ENCODE assay signal across 9 cellular contexts in the genomic region with DNA sequence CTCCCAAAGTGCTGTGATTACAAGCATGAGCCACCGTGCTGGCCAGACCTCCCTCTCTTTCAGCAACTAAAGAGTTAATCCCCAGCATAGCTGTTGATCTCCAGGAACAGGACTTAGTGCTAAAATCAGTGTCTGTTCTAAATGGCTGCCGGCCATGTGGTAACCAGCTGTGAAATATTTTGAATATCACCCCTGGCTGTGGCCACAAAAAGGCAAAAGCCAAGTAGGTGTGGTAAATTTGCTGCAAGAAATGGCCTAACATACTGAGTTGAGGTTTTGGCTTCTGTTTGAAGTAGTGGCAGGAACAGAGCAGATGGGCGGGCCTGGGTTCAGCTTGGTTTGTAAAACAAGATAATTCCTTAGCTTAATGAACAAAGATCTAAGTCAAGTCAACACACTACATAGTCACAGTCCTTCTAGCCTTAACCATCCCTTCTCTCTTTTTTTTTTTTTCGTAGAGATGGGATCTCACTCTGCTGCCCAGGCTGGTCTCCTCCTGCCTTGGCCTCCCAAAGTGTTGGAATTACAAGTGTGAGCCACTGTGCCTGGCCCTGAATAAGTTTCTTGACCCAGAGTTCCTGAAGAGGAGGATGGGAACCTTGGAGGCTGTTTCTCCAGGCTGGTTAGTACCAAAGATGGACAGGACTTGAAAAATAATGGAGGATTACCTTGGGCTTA. TPM values are rescaled to one million over a fixed set of nuclear protein-coding genes. Genes with fewer than 3 reads are reported as not detected.
A peak's percentile ranks its signal among the peaks of the same experiment; 100 is the strongest.
DNase-seq lines count a peak whose midpoint lies in the region; ATAC-seq and TF ChIP-seq lines count a peak whose summit lies in the region.
"Had no signal": no experiment of that assay in that cellular context is flagged by ENCODE, and none has a peak within 500 bp of the region (broad histone marks: within the 10 kb centered on the region; RNA-seq: fewer than 3 reads in every experiment).

No MANE protein-coding gene starts in this region.

- H3K14ac ChIP-seq in IMR-90 (replicated peaks; ENCODE audit: low read depth, low read length): no peak overlapping the region

- no peak overlapping the region for H2AK9ac ChIP-seq in IMR-90 (replicated peaks; ENCODE audit: low read depth, low read length, poor library complexity)

- TF ChIP-seq CTCF in IMR-90 (conservative IDR thresholded peaks at IDR 0.05; ENCODE audit: low read depth, low read length) (no peak), heart right ventricle (IDR thresholded peaks at IDR 0.05) (no peak), suprapubic skin (IDR thresholded peaks at IDR 0.05) (no peak)

- no peaks in the 10 kb centered on the region for H3K79me1 ChIP-seq in IMR-90 (ENCODE audit: low read depth in 1 of 2, low read length in 2 of 2)

- H3K4me3 ChIP-seq in IMR-90 (ENCODE audit: insufficient read depth, low read depth, low read length) (no peak overlapping the region), heart right ventricle (no peak overlapping the region), suprapubic skin (no peak overlapping the region)

- H3K27me3 ChIP-seq in IMR-90 (ENCODE audit: control insufficient read depth, insufficient read depth, low read length) (peaks cover 2% of the 10 kb centered on the region), heart right ventricle (no peaks in the 10 kb centered on the region), suprapubic skin (no peaks in the 10 kb centered on the region)

- CTCF ChIA-PET in IMR-90 (lab: Yijun Ruan, JAX): interaction anchor here (0.6 to 1.6 kb wide), 3 partner anchors 14 to 29 kb away, joined by 3 read pairs; no protein-coding TSS in a partner anchor

- H2BK20ac ChIP-seq in IMR-90 (ENCODE audit: low read depth, low read length): no peak overlapping the region

- H3K56ac ChIP-seq in IMR-90 (ENCODE audit: extremely low read depth, insufficient read depth, low read length): no peak overlapping the region

- in situ Hi-C loops in IMR-90 (cut with MboI; ENCODE audit: low sequenced_read_pairs): no loop called here

- no peaks in the 10 kb centered on the region for H3K9me3 ChIP-seq in IMR-90 (ENCODE audit: control insufficient read depth, insufficient read depth, low read length)
- H3K9me3 ChIP-seq in heart right ventricle: no peaks in the 10 kb centered on the region
- H3K9me3 ChIP-seq in suprapubic skin: no peaks in the 10 kb centered on the region

- peak; percentile 87 for DNase-seq in EH (ENCODE audit: low read depth)
- peak; percentile 87 for DNase-seq in IMR-90
- peak; percentile 8 for DNase-seq in activated CD8-positive, alpha-beta memory T cell treated with anti-CD3 and anti-CD28 coated beads, Interleukin-2, amount 50 U/mL, for 1 hour (ENCODE audit: extremely low read depth)
- DNase-seq in heart right ventricle: peak; percentile 18 to 20
- DNase-seq in suprapubic skin (ENCODE audit: low spot score in 2 of 2): peak; percentile 79 to 86
- DNase-seq in DMS114 treated with DMSO at 0.1 percent for 48 hours (lab: John Stamatoyannopoulos, UW; ENCODE audit: unreplicated experiment): no peak

- no peak for TF ChIP-seq EP300 in suprapubic skin (IDR thresholded peaks at IDR 0.05)

- H4K8ac ChIP-seq in IMR-90 (ENCODE audit: low read depth in 2 of 2, low read length in 2 of 2): no peak overlapping the region

- no peak overlapping the region; the same call in 2 of the 3 replicates for H2BK15ac ChIP-seq in IMR-90 (ENCODE audit: low read depth, low read length)

- H4K5ac ChIP-seq in IMR-90 (ENCODE audit: low read depth, low read length): no peak overlapping the region

- BruUV-seq in IMR-90 (replicated peaks; lab: Mats Ljungman, UMichigan): no TSS peak

- WGBS in IMR-90 (ENCODE audit: extremely low coverage in 2 of 2, insufficient read length in 1 of 2), 2 experiments: 17% methylated on average over 1 of the region's 4 CpGs; no CpG with 5 or more reads in 1 of the 2 experiments
- WGBS in heart right ventricle, 2 donors: 50 to 56% methylated on average over 4 of the region's 4 CpGs
- WGBS in suprapubic skin: 18% methylated on average over 4 of the region's 4 CpGs

- H3K27ac ChIP-seq in IMR-90 (ENCODE audit: insufficient read depth, low read length): no peak overlapping the region
- peak overlapping the region in 1 of 10 donors; percentile 20 for H3K27ac ChIP-seq in heart right ventricle
- H3K27ac ChIP-seq in suprapubic skin: no peak overlapping the region

- H3K23ac ChIP-seq in IMR-90 (ENCODE audit: low read depth, low read length): no peak overlapping the region

- ATAC-seq in IMR-90 (ENCODE audit: low read depth) (peak; percentile 89), heart right ventricle (peak; percentile 17 to 83 (median 61)), HG02840 (IDR thresholded peaks at IDR 0.05; ENCODE audit: low FRiP score, unreplicated experiment) (no peak), HG03097 (IDR thresholded peaks at IDR 0.05; ENCODE audit: low FRiP score, unreplicated experiment) (no peak)

- peaks cover 9% of the 10 kb centered on the region for H3K9me1 ChIP-seq in IMR-90 (ENCODE audit: insufficient read depth, low read length)

- peak overlapping the region; percentile 10; the same call in 1 of the 2 replicates for H2AK5ac ChIP-seq in IMR-90 (ENCODE audit: low read depth, low read length)

- dilution Hi-C loops in IMR-90 (cut with HindIII; ENCODE audit: low sequenced_read_pairs, unreplicated experiment): no loop called here

- POLR2A ChIA-PET in IMR-90 (lab: Charles Lee; ENCODE audit: unreplicated experiment): no interaction called here

- no peak overlapping the region for H2BK120ac ChIP-seq in IMR-90 (ENCODE audit: low read depth, low read length)

- H3K36me3 ChIP-seq in IMR-90 (ENCODE audit: control insufficient read depth, insufficient read depth, low read length) (no peaks in the 10 kb centered on the region), heart right ventricle (no peaks in the 10 kb centered on the region), suprapubic skin (no peaks in the 10 kb centered on the region)

- H2AFZ ChIP-seq in IMR-90 (replicated peaks; ENCODE audit: low read length, poor library complexity): no peak overlapping the region

- TF ChIP-seq POLR2A in IMR-90 (IDR thresholded peaks at IDR 0.05; ENCODE audit: low read depth, low read length) (no peak), suprapubic skin (IDR thresholded peaks at IDR 0.05) (no peak)

- H4K91ac ChIP-seq in IMR-90 (ENCODE audit: insufficient read depth, low read depth, low read length): no peak overlapping the region

- H2BK5ac ChIP-seq in IMR-90 (ENCODE audit: low read depth, low read length, poor library complexity, severe bottlenecking): no peak overlapping the region

- no peaks in the 10 kb centered on the region for H4K20me1 ChIP-seq in IMR-90 (ENCODE audit: insufficient read depth, low read length)

- no peak for TF ChIP-seq RAD21 in IMR-90 (IDR thresholded peaks at IDR 0.05; ENCODE audit: low read length)

- no peak overlapping the region for H3K18ac ChIP-seq in IMR-90 (ENCODE audit: low read depth, low read length)

- intact Hi-C loops in IMR-90 (cut with micrococcal nuclease) (no loop called here), heart right ventricle (cut with DNase I) (no loop called here)

- H3K4me1 ChIP-seq in IMR-90 (ENCODE audit: control insufficient read depth, insufficient read depth, low read length): peaks cover 7% of the 10 kb centered on the region
- peaks cover 0 to 22% (median 0%) of the 10 kb centered on the region in 9 donors for H3K4me1 ChIP-seq in heart right ventricle
- H3K4me1 ChIP-seq in suprapubic skin: peaks cover 17% of the 10 kb centered on the region

- H3K9ac ChIP-seq in IMR-90 (ENCODE audit: low read depth, low read length): no peak overlapping the region

- no peak overlapping the region for H3K4me2 ChIP-seq in IMR-90 (ENCODE audit: low read depth, low read length)

- H3K4ac ChIP-seq in IMR-90 (ENCODE audit: low read depth, low read length): no peak overlapping the region

TF ChIP-seq in IMR-90, 13 proteins besides CTCF, POLR2A, EP300 and RAD21:
- no peak for TF ChIP-seq MAFK (IDR thresholded peaks at IDR 0.05; ENCODE audit: low read depth, low read length)

RNA-seq across cellular contexts. Expression of a gene that starts 22.7 kb away (rescaled TPM):
- total RNA-seq in IMR-90 (2012; rRNA removed) (3.0 and 4.2 TPM in 2 replicates), heart right ventricle (10 to 100 TPM; 20.7 to 35.8 (median 28.4) TPM), suprapubic skin (10 to 100 TPM; 46.6 to 63.4 (median 52.9) TPM)
- polyA plus RNA-seq in IMR-90 (2012; rRNA removed) (10.0 and 14.2 TPM in 2 replicates), heart right ventricle (10 to 100 TPM in 1 of 2 donors, 1 to 10 TPM in 1; 9.9 to 24.0 TPM)
- 4.0 and 11.5 TPM in 2 replicates for polyA plus RNA-seq in IMR-90 (2012; cell fraction: cytosol; rRNA removed)
- 9.6 and 20.8 TPM in 2 replicates for polyA plus RNA-seq in IMR-90 (2012; cell fraction: nucleus; rRNA removed; ENCODE audit: low replicate concordance)

RNA-seq across cellular contexts. Expression of a gene that starts 32.5 kb away (rescaled TPM):
- 0.18 and 0.28 TPM in 2 replicates for total RNA-seq in IMR-90 (2012; rRNA removed)
- 1.3 and 1.5 TPM in 2 replicates for polyA plus RNA-seq in IMR-90 (2012; rRNA removed)
- polyA plus RNA-seq in IMR-90 (2012; cell fraction: cytosol; rRNA removed): 0.94 and 1.1 TPM in 2 replicates
- polyA plus RNA-seq in IMR-90 (2012; cell fraction: nucleus; rRNA removed; ENCODE audit: low replicate concordance): 1.8 and 2.7 TPM in 2 replicates
- total RNA-seq in heart right ventricle: under 1 TPM; 0.10 to 0.86 (median 0.30) TPM
- polyA plus RNA-seq in heart right ventricle: under 1 TPM; 0.30 to 0.59 TPM
- 1 to 10 TPM in 1 of 4 donors, under 1 TPM in 3; 0.51 to 1.1 (median 0.67) TPM for total RNA-seq in suprapubic skin
- polyA plus RNA-seq: IgD-negative memory B cell had no signal

RNA-seq across cellular contexts. Expression of a gene that starts 37.3 kb away (rescaled TPM):
- 9.3 and 10.0 TPM in 2 replicates for total RNA-seq in IMR-90 (2012; rRNA removed)
- polyA plus RNA-seq in IMR-90 (2012; rRNA removed): 29.9 and 32.4 TPM in 2 replicates
- polyA plus RNA-seq in IMR-90 (2012; cell fraction: cytosol; rRNA removed): 30.1 and 48.3 TPM in 2 replicates
- 39.6 and 90.8 TPM in 2 replicates for polyA plus RNA-seq in IMR-90 (2012; cell fraction: nucleus; rRNA removed; ENCODE audit: low replicate concordance)
- total RNA-seq in heart right ventricle: 10 to 100 TPM; 36.0 to 72.3 (median 46.7) TPM
- polyA plus RNA-seq in heart right ventricle: 10 to 100 TPM; 46.0 to 53.7 TPM
- 10 to 100 TPM; 52.7 to 67.2 (median 57.3) TPM for total RNA-seq in suprapubic skin

RNA-seq across cellular contexts. Expression of a gene that starts 52.2 kb away (rescaled TPM):
- total RNA-seq in IMR-90 (2012; rRNA removed) (0.54 and 1.1 TPM in 2 replicates), heart right ventricle (1 to 10 TPM in 2 of 10 donors, under 1 TPM in 4, not detected in 4; 0.28 to 1.1 (median 0.54) TPM), suprapubic skin (under 1 TPM in 1 of 4 donors, not detected in 3; 0.53 TPM)
- polyA plus RNA-seq in IMR-90 (2012; rRNA removed) (1.3 and 2.1 TPM in 2 replicates), heart right ventricle (1 to 10 TPM in 1 of 2 donors, under 1 TPM in 1; 0.93 to 1.3 TPM)
- 2.3 and 3.1 TPM in 2 replicates for polyA plus RNA-seq in IMR-90 (2012; cell fraction: cytosol; rRNA removed)
- 8.7 and 10.3 TPM in 2 replicates for polyA plus RNA-seq in IMR-90 (2012; cell fraction: nucleus; rRNA removed; ENCODE audit: low replicate concordance)

RNA-seq across cellular contexts. Expression of a gene that starts 57.4 kb away (rescaled TPM):
- not detected in 2 replicates for total RNA-seq in IMR-90 (2012; rRNA removed)
- polyA plus RNA-seq in IMR-90 (2012; rRNA removed): 1.8 and 2.3 TPM in 2 replicates
- 0.54 and 0.62 TPM in 2 replicates for polyA plus RNA-seq in IMR-90 (2012; cell fraction: cytosol; rRNA removed)
- 8.7 and 38.4 TPM in 2 replicates for polyA plus RNA-seq in IMR-90 (2012; cell fraction: nucleus; rRNA removed; ENCODE audit: low replicate concordance)
- total RNA-seq in heart right ventricle: under 1 TPM in 5 of 10 donors, not detected in 5; 0.36 to 0.87 (median 0.62) TPM
- 1 to 10 TPM in 1 of 2 donors, under 1 TPM in 1; 0.88 to 2.3 TPM for polyA plus RNA-seq in heart right ventricle
- 1 to 10 TPM in 2 of 4 donors, not detected in 2; 2.7 to 3.8 TPM for total RNA-seq in suprapubic skin

Comparison
In these comparisons a context has a peak if more than half of its experiments do, and no peak if none do; other contexts are left out.
1. ATAC-seq: peak in IMR-90 (single experiment) and heart right ventricle (8 of 8); none in HG02840 (single experiment) and HG03097 (single experiment).